Comparison of ENCODE assay signal across 15 cellular contexts in genomic region chr5:139413963-139414362, GRCh38. TPM values are rescaled to one million over a fixed set of nuclear protein-coding genes. Genes with fewer than 3 reads are reported as not detected.
DNase-seq lines count a peak whose midpoint lies in the region; ATAC-seq lines count a peak whose summit lies in the region.
"Had no signal": no experiment of that assay in that cellular context is flagged by ENCODE, and none has a peak within 500 bp of the region (broad histone marks: within the 10 kb centered on the region; RNA-seq: fewer than 3 reads in every experiment).

No MANE protein-coding gene starts in this region.

- H3K9ac ChIP-seq in skeletal muscle tissue (ENCODE audit: low read depth in 1 of 3, low read length in 3 of 3), result peak overlapping the region; percentile 26 to 75 (median 40)

- H3K27me3 Mint-ChIP-seq in activated CD8-positive, alpha-beta memory T cell treated with anti-CD3 and anti-CD28 coated beads, Interleukin-2, amount 10 ng/mL, durations not matched to agents 7 days and 5 days, result no peaks in the 10 kb centered on the region
- H3K27me3 Mint-ChIP-seq in activated naive CD8-positive, alpha-beta T cell, result no peaks in the 10 kb centered on the region
- H3K27me3 Mint-ChIP-seq: central memory CD8-positive, alpha-beta T cell; T-cell had no signal

- H3K4me3 Mint-ChIP-seq in activated CD8-positive, alpha-beta memory T cell treated with anti-CD3 and anti-CD28 coated beads, Interleukin-2, amount 10 ng/mL, durations not matched to agents 7 days and 5 days, result peak overlapping the region; percentile 24
- H3K4me3 Mint-ChIP-seq in activated naive CD8-positive, alpha-beta T cell, result peak overlapping the region; percentile 3
- H3K4me3 Mint-ChIP-seq: central memory CD8-positive, alpha-beta T cell; mesothelial cell of epicardium had no signal

- no peak for DNase-seq in activated CD8-positive, alpha-beta memory T cell treated with anti-CD3 and anti-CD28 coated beads, Interleukin-2, amount 10 ng/mL, durations not matched to agents 7 days and 5 days
- DNase-seq in activated CD8-positive, alpha-beta memory T cell treated with anti-CD3 and anti-CD28 coated beads, Interleukin-2, amount 50 U/mL, for 4 hours, result no peak
- DNase-seq in NCI-H128 (lab: John Stamatoyannopoulos, UW; ENCODE audit: unreplicated experiment) (no peak), NCI-H345 treated with DMSO at 0.1 percent for 48 hours (lab: John Stamatoyannopoulos, UW; ENCODE audit: unreplicated experiment) (no peak), NCI-H1694 (lab: John Stamatoyannopoulos, UW) (no peak)
- DNase-seq: DMS79, T-cell had no signal

- peaks cover 62 to 69% (median 67%) of the 10 kb centered on the region in 3 donors for H3K4me1 ChIP-seq in skeletal muscle tissue (ENCODE audit: control insufficient read depth in 3 of 3, insufficient read depth in 3 of 3, low read length in 3 of 3)

- H3K36me3 Mint-ChIP-seq in activated CD8-positive, alpha-beta memory T cell treated with anti-CD3 and anti-CD28 coated beads, Interleukin-2, amount 10 ng/mL, durations not matched to agents 7 days and 5 days, result peaks cover 17% of the 10 kb centered on the region
- peaks cover 28% of the 10 kb centered on the region for H3K36me3 Mint-ChIP-seq in activated naive CD8-positive, alpha-beta T cell

- H3K36me3 ChIP-seq in skeletal muscle tissue (ENCODE audit: control insufficient read depth in 3 of 3, insufficient read depth in 3 of 3, low read length in 3 of 3), result peaks cover 0 to 6% (median 0%) of the 10 kb centered on the region in 3 donors

- peak overlapping the region; percentile 89 for H3K27ac Mint-ChIP-seq in activated CD8-positive, alpha-beta memory T cell treated with anti-CD3 and anti-CD28 coated beads, Interleukin-2, amount 10 ng/mL, durations not matched to agents 7 days and 5 days
- peak overlapping the region; percentile 86 for H3K27ac Mint-ChIP-seq in activated naive CD8-positive, alpha-beta T cell
- H3K27ac Mint-ChIP-seq: mesothelial cell of epicardium had no signal

- H3K9me3 ChIP-seq in skeletal muscle tissue (ENCODE audit: control insufficient read depth in 3 of 3, low read length in 3 of 3), result no peaks in the 10 kb centered on the region

- peak overlapping the region; percentile 87 for H3K27ac ChIP-seq in skeletal muscle tissue (ENCODE audit: low read depth, low read length)

- H3K9me3 Mint-ChIP-seq in activated CD8-positive, alpha-beta memory T cell treated with anti-CD3 and anti-CD28 coated beads, Interleukin-2, amount 10 ng/mL, durations not matched to agents 7 days and 5 days (ENCODE audit: low read depth), result no peaks in the 10 kb centered on the region
- no peaks in the 10 kb centered on the region for H3K9me3 Mint-ChIP-seq in activated naive CD8-positive, alpha-beta T cell (ENCODE audit: low read depth)
- H3K9me3 Mint-ChIP-seq: central memory CD8-positive, alpha-beta T cell; mesothelial cell of epicardium; T-cell had no signal

- ATAC-seq in activated CD8-positive, alpha-beta memory T cell treated with anti-CD3 and anti-CD28 coated beads, Interleukin-2, amount 10 ng/mL, durations not matched to agents 7 days and 5 days, result no peak
- peak; percentile 65 for ATAC-seq in GM19035 (IDR thresholded peaks at IDR 0.05; ENCODE audit: unreplicated experiment)

- H3K4me3 ChIP-seq in skeletal muscle tissue (ENCODE audit: low read length in 3 of 3), result no peak overlapping the region

- peaks cover 63% of the 10 kb centered on the region for H3K4me1 Mint-ChIP-seq in activated CD8-positive, alpha-beta memory T cell treated with anti-CD3 and anti-CD28 coated beads, Interleukin-2, amount 10 ng/mL, durations not matched to agents 7 days and 5 days
- peaks cover 30% of the 10 kb centered on the region for H3K4me1 Mint-ChIP-seq in activated naive CD8-positive, alpha-beta T cell (ENCODE audit: low read depth)
- H3K4me1 Mint-ChIP-seq: central memory CD8-positive, alpha-beta T cell; mesothelial cell of epicardium had no signal

- CTCF ChIA-PET in activated CD8-positive, alpha-beta memory T cell treated with anti-CD3 and anti-CD28 coated beads, Interleukin-2, amount 10 ng/mL, durations not matched to agents 7 days and 5 days (lab: Charles Lee), result interaction anchor here (0.6 to 3.5 kb wide), 7 partner anchors 8 to 220 kb away, joined by 3 to 23 read pairs (median 4); partner anchors contain the start of gene SPATA24

- no peaks in the 10 kb centered on the region for H3K27me3 ChIP-seq in skeletal muscle tissue (ENCODE audit: control insufficient read depth in 3 of 3, insufficient read depth in 3 of 3, low read length in 3 of 3)

RNA-seq across cellular contexts. Expression of gene SPATA24, which starts 10.1 kb away (rescaled TPM):
- 1 to 10 TPM; 5.8 to 6.2 TPM for total RNA-seq in activated CD8-positive, alpha-beta memory T cell treated with anti-CD3 and anti-CD28 coated beads, Interleukin-2, amount 10 ng/mL, durations not matched to agents 7 days and 5 days
- 12.0 TPM for total RNA-seq in skeletal muscle tissue

RNA-seq across cellular contexts. Expression of gene PROB1, which starts 19.1 kb away (rescaled TPM):
- total RNA-seq in activated CD8-positive, alpha-beta memory T cell treated with anti-CD3 and anti-CD28 coated beads, Interleukin-2, amount 10 ng/mL, durations not matched to agents 7 days and 5 days, result 10 to 100 TPM in 1 of 2 experiments, 1 to 10 TPM in 1; 6.3 to 10.9 TPM
- 23.5 TPM for total RNA-seq in skeletal muscle tissue

RNA-seq across cellular contexts. Expression of gene MZB1, which starts 24.2 kb away (rescaled TPM):
- total RNA-seq in activated CD8-positive, alpha-beta memory T cell treated with anti-CD3 and anti-CD28 coated beads, Interleukin-2, amount 10 ng/mL, durations not matched to agents 7 days and 5 days, result 10 to 100 TPM; 51.7 to 61.1 TPM
- total RNA-seq in skeletal muscle tissue, result 0.52 TPM
- total RNA-seq: M059J, renal cortical epithelial cell had no signal

RNA-seq across cellular contexts. Expression of gene DNAJC18, which starts 25.4 kb away (rescaled TPM):
- 10 to 100 TPM in 1 of 2 experiments, 1 to 10 TPM in 1; 9.2 to 25.7 TPM for total RNA-seq in activated CD8-positive, alpha-beta memory T cell treated with anti-CD3 and anti-CD28 coated beads, Interleukin-2, amount 10 ng/mL, durations not matched to agents 7 days and 5 days
- total RNA-seq in skeletal muscle tissue, result 16.2 TPM

RNA-seq across cellular contexts. Expression of gene SLC23A1, which starts 30.9 kb away (rescaled TPM):
- total RNA-seq in activated CD8-positive, alpha-beta memory T cell treated with anti-CD3 and anti-CD28 coated beads, Interleukin-2, amount 10 ng/mL, durations not matched to agents 7 days and 5 days, result 1 to 10 TPM; 1.9 to 2.5 TPM
- total RNA-seq in skeletal muscle tissue, result not detected
- total RNA-seq: M059J, mesothelial cell of epicardium, urinary bladder had no signal

Comparison
In these comparisons a context has a peak if more than half of its experiments do, and no peak if none do; other contexts are left out.
1. RNA of gene MZB1, which starts 24.2 kb away (total RNA-seq): 51.7 to 61.1 TPM in activated CD8-positive, alpha-beta memory T cell treated with anti-CD3 and anti-CD28 coated beads, Interleukin-2, amount 10 ng/mL, durations not matched to agents 7 days and 5 days; 0.52 TPM in skeletal muscle tissue (single experiment); every median in the first group is over 10 times any median in the second.